ENCODE assay signal across 1 cellular context in genomic region chr3:171234298-171235020, GRCh38.
TF ChIP-seq lines count a peak whose summit lies in the region.

No MANE protein-coding gene starts in this region.

TF ChIP-seq in WTC11, 78 proteins besides CTCF, POLR2A, EP300 and RAD21 (continued from another document):
- no peak for TF ChIP-seq AFF4 (CRISPR knock-in tag; IDR thresholded peaks at IDR 0.05; ENCODE audit: borderline replicate concordance)
- no peak for TF ChIP-seq ZNF263 (CRISPR knock-in tag; IDR thresholded peaks at IDR 0.05; ENCODE audit: low read depth)
- TF ChIP-seq SMAD3 (CRISPR knock-in tag; IDR thresholded peaks at IDR 0.05; ENCODE audit: borderline replicate concordance): no peak
- TF ChIP-seq TEAD4 (CRISPR knock-in tag; IDR thresholded peaks at IDR 0.05): no peak
- TF ChIP-seq FOXP4 (CRISPR knock-in tag; IDR thresholded peaks at IDR 0.05): no peak
- TF ChIP-seq ZNF138 (CRISPR knock-in tag; conservative IDR thresholded peaks at IDR 0.05): no peak
- TF ChIP-seq GRHL2 (CRISPR knock-in tag; IDR thresholded peaks at IDR 0.05; ENCODE audit: insufficient replicate concordance, severe bottlenecking): no peak
- no peak for TF ChIP-seq CREB1 (CRISPR knock-in tag; IDR thresholded peaks at IDR 0.05)
- TF ChIP-seq E2F5 (CRISPR knock-in tag; IDR thresholded peaks at IDR 0.05): no peak
- TF ChIP-seq TCF7 (CRISPR knock-in tag; IDR thresholded peaks at IDR 0.05; ENCODE audit: low read depth): no peak
- TF ChIP-seq ZMAT4 (CRISPR knock-in tag; IDR thresholded peaks at IDR 0.05): no peak
- TF ChIP-seq KAT7 (CRISPR knock-in tag; IDR thresholded peaks at IDR 0.05; ENCODE audit: borderline replicate concordance): no peak
- TF ChIP-seq TEAD1 (CRISPR knock-in tag; IDR thresholded peaks at IDR 0.05): no peak
- TF ChIP-seq PRRX2 (CRISPR knock-in tag; IDR thresholded peaks at IDR 0.05): no peak
- no peak for TF ChIP-seq NR1H2 (CRISPR knock-in tag; IDR thresholded peaks at IDR 0.05)
- no peak for TF ChIP-seq ZNF423 (CRISPR knock-in tag; IDR thresholded peaks at IDR 0.05)
- no peak for TF ChIP-seq USF2 (CRISPR knock-in tag; IDR thresholded peaks at IDR 0.05)
